2 cellular contexts compared by ENCODE assay signal in the genomic region with DNA sequence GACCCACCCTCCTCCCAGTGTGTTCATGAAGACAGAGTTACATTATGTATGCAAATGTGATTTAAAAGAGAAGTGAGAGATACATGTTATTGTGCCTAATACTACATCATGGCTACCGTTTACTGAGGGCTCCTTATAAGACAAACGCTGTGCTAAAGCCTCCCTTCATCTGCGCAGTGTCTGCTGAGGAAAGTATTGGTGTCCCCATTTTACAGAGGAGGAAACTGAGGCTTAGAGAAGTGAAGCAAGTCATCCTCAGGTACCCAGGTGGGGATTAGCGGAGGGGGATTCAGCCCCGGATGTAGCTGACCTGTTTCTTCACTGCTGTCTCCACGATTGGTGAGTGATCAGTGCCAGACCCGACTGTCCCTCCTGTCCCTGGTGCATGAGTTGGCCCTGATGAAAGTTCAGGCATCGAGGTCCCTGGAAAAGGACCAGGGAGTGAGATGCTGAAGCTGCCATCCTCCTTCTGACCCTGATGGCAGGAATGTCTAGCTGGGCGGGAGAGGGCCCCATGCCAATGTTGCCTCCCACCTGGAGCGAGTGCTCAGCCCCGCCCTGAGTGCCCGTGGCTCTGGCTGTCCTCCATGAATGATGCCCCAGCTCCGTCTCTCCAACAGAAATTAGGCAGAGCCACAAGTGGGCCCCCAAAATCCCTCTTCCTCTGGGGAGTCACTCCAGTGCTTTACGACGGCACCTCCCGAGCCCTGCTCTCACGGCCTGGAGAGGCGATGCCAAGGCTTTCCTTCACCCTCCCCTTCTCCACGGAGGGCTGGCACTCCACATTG.
TF ChIP-seq lines count a peak whose summit lies in the region.

No MANE protein-coding gene starts in this region.

TF ChIP-seq in K562, 482 proteins besides CTCF, POLR2A, EP300 and RAD21:
- TF ChIP-seq KDM1A (IDR thresholded peaks at IDR 0.05), result peak in 1 of 2 experiments; percentile 51; a peak in 1 of 4 replicates
- TF ChIP-seq CEBPG (CRISPR knock-in tag; IDR thresholded peaks at IDR 0.05), result no peak
- TF ChIP-seq CEBPG (tag; conservative IDR thresholded peaks at IDR 0.05 in 1 of 2, IDR thresholded peaks at IDR 0.05 in 1 of 2), result no peak
- TF ChIP-seq RCOR1 (IDR thresholded peaks at IDR 0.05; ENCODE audit: borderline replicate concordance in 1 of 2, low read depth in 2 of 2, low read length in 2 of 2), result peak in 1 of 2 experiments; percentile 23; a peak in 1 of 4 replicates
- TF ChIP-seq RBM25 (IDR thresholded peaks at IDR 0.05; ENCODE audit: low read depth, low read length, severe bottlenecking), result peak; percentile 91
- peak; percentile 82 for TF ChIP-seq BCOR (IDR thresholded peaks at IDR 0.05)

TF ChIP-seq in H1, 55 proteins besides CTCF, POLR2A, EP300 and RAD21:
- TF ChIP-seq HDAC6 (IDR thresholded peaks at IDR 0.05; ENCODE audit: low read depth, low read length) (no peak), POLR2AphosphoS5 (IDR thresholded peaks at IDR 0.05; ENCODE audit: low read depth, low read length) (no peak), CEBPB (IDR thresholded peaks at IDR 0.05; ENCODE audit: low read depth, low read length) (no peak), EGR1 (IDR thresholded peaks at IDR 0.05; ENCODE audit: borderline replicate concordance, low read depth, low read length) (no peak), PHF8 (conservative IDR thresholded peaks at IDR 0.05; ENCODE audit: low read depth, low read length) (no peak), SRF (IDR thresholded peaks at IDR 0.05; ENCODE audit: low read depth, low read length) (no peak), SIN3A (conservative IDR thresholded peaks at IDR 0.05 in 1 of 2, IDR thresholded peaks at IDR 0.05 in 1 of 2; ENCODE audit: low read depth in 1 of 2, low read length in 2 of 2) (no peak)
- TF ChIP-seq, protein P1, sequence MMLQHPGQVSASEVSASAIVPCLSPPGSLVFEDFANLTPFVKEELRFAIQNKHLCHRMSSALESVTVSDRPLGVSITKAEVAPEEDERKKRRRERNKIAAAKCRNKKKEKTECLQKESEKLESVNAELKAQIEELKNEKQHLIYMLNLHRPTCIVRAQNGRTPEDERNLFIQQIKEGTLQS (IDR thresholded peaks at IDR 0.05; ENCODE audit: insufficient read depth, low read depth, low read length), result no peak
